28 cellular contexts compared by ENCODE assay signal in genomic region chr6:40848038-40848437, GRCh38.
A peak's percentile ranks its signal among the peaks of the same experiment; 100 is the strongest.
DNase-seq lines count a peak whose midpoint lies in the region; ATAC-seq, FAIRE-seq and TF ChIP-seq lines count a peak whose summit lies in the region.
"Had no signal": no experiment of that assay in that cellular context is flagged by ENCODE, and none has a peak within 500 bp of the region (broad histone marks: within the 10 kb centered on the region; RNA-seq: fewer than 3 reads in every experiment).

No MANE protein-coding gene starts in this region.

- ATAC-seq in GM19328 (IDR thresholded peaks at IDR 0.05; ENCODE audit: unreplicated experiment): no peak
- ATAC-seq: A549; activated CD4-positive, alpha-beta T cell treated with anti-CD3 and anti-CD28 coated beads for 36 hours; gastroesophageal sphincter; stimulated activated naive CD8-positive, alpha-beta T cell treated with anti-CD3 and anti-CD28 coated beads, Interleukin-15, Interleukin-2, amounts not matched to agents 100 U/mL and 50 U/mL, for 24 hours had no signal

- H3K79me2 ChIP-seq in trophoblast cell (ENCODE audit: control insufficient read depth, insufficient read depth, low read length, poor library complexity): no peaks in the 10 kb centered on the region

- no peak for TF ChIP-seq POLR2A in H54 (IDR thresholded peaks at IDR 0.05; ENCODE audit: low read depth, low read length)

- no peaks in the 10 kb centered on the region for H3K79me1 ChIP-seq in trophoblast cell (ENCODE audit: low read length)

- no peak overlapping the region for H3K4ac ChIP-seq in trophoblast cell (ENCODE audit: low read depth, low read length)

- no peak overlapping the region for H4K91ac ChIP-seq in trophoblast cell (ENCODE audit: low read depth, low read length)

- H3K27ac ChIP-seq in trophoblast cell (ENCODE audit: low read depth, low read length): no peak overlapping the region
- H3K27ac ChIP-seq: A549, C4-2B, gastroesophageal sphincter, SJCRH30 had no signal

- no peak overlapping the region for H3K4me2 ChIP-seq in trophoblast cell (ENCODE audit: low read length)
- H3K4me2 ChIP-seq: A549 had no signal

- H3K27me3 ChIP-seq in bronchial epithelial cell (ENCODE audit: control insufficient read depth, insufficient read depth, low read length) (no peaks in the 10 kb centered on the region), trophoblast cell (ENCODE audit: insufficient read depth, low read length) (no peaks in the 10 kb centered on the region)
- H3K27me3 ChIP-seq: gastroesophageal sphincter, SJCRH30 had no signal

- H2AFZ ChIP-seq in trophoblast cell (ENCODE audit: insufficient read depth, low read length, poor library complexity): no peak overlapping the region

- peak; percentile 43 for DNase-seq in AG08396 (ENCODE audit: low spot score)
- DNase-seq in H54 (ENCODE audit: insufficient read length, low spot score): peak; percentile 15
- peak; percentile 50 for DNase-seq in bronchial epithelial cell (ENCODE audit: low read depth)
- peak; percentile 9 for DNase-seq in iris pigment epithelial cell (ENCODE audit: low read depth)
- no peak for DNase-seq in activated gamma-delta T cell treated with Interleukin-2 at 50 U/mL for 16 hours
- no peak for DNase-seq in activated naive CD4-positive, alpha-beta T cell treated with anti-CD3 and anti-CD28 coated beads, Interleukin-2, amount 50 U/mL, for 16 hours
- DNase-seq in trophoblast cell: no peak
- DNase-seq: activated CD4-positive, alpha-beta T cell treated with anti-CD3 and anti-CD28 coated beads for 36 hours; activated CD8-positive, alpha-beta memory T cell treated with anti-CD3 and anti-CD28 coated beads for 24 hours; activated naive CD4-positive, alpha-beta T cell; activated T-cell treated with anti-CD3 and anti-CD28 coated beads, Interleukin-2, amount 50 U/mL, for 24 hours; amniotic stem cell; Calu3; HCEC 1CT; KG1; MV-4-11; NCI-H187 treated with DMSO at 0.1 percent for 48 hours; NCI-H69; nucleus accumbens; SJCRH30; stimulated activated CD4-positive, alpha-beta T cell treated with anti-CD3 and anti-CD28 coated beads, Interleukin-4, amount 100 ng/mL, for 1 hour; stimulated activated naive CD8-positive, alpha-beta T cell treated with anti-CD3 and anti-CD28 coated beads, Interleukin-15, Interleukin-2, amounts not matched to agents 100 U/mL and 50 U/mL, for 24 hours; T-helper 1 cell had no signal

- FAIRE-seq in H54 (lab: Jason Lieb, UNC): peak; percentile 83
- no peak for FAIRE-seq in bronchial epithelial cell (lab: Jason Lieb, UNC)
- FAIRE-seq: A549, GM18507 had no signal

- H3K14ac ChIP-seq in trophoblast cell (ENCODE audit: low read length): no peak overlapping the region

- no peak overlapping the region for H3K9ac ChIP-seq in trophoblast cell (ENCODE audit: low read length)

- H4K8ac ChIP-seq in trophoblast cell (ENCODE audit: low read depth, low read length): no peak overlapping the region

- no peak for TF ChIP-seq CTCF in bronchial epithelial cell (IDR thresholded peaks at IDR 0.05; ENCODE audit: insufficient read depth, low read length, severe bottlenecking)

- no peak overlapping the region for H3K18ac ChIP-seq in trophoblast cell (ENCODE audit: low read length)

- no peak overlapping the region for H4K12ac ChIP-seq in trophoblast cell (ENCODE audit: low read depth, low read length)

- H2BK12ac ChIP-seq in trophoblast cell (ENCODE audit: low read length): no peak overlapping the region

- no peak overlapping the region for H3K4me3 ChIP-seq in bronchial epithelial cell (ENCODE audit: low read depth, low read length)
- no peak overlapping the region for H3K4me3 ChIP-seq in trophoblast cell (ENCODE audit: low read depth, low read length)
- H3K4me3 ChIP-seq: A549, gastroesophageal sphincter, SJCRH30 had no signal

- H3K4me1 ChIP-seq in trophoblast cell (ENCODE audit: control insufficient read depth in 1 of 2, insufficient read depth in 2 of 2, low read length in 2 of 2): no peaks in the 10 kb centered on the region
- H3K4me1 ChIP-seq: A549, gastroesophageal sphincter, SJCRH30 had no signal

- no peaks in the 10 kb centered on the region for H3K9me3 ChIP-seq in trophoblast cell (ENCODE audit: insufficient read depth, low read depth, low read length)
- H3K9me3 ChIP-seq: A549, gastroesophageal sphincter, SJCRH30 had no signal

- no peak overlapping the region for H2BK120ac ChIP-seq in trophoblast cell (ENCODE audit: insufficient read depth, low read length, poor library complexity)

- no peak overlapping the region for H2BK5ac ChIP-seq in trophoblast cell (ENCODE audit: low read depth, low read length, poor library complexity)

- H2AK5ac ChIP-seq in trophoblast cell (ENCODE audit: low read length): no peak overlapping the region

- no peak overlapping the region for H3K23ac ChIP-seq in trophoblast cell (ENCODE audit: low read length)

- no CpG with 5 or more reads among the region's 5 CpGs for WGBS in trophoblast cell (ENCODE audit: extremely low coverage, insufficient coverage, insufficient read length)

- H3K36me3 ChIP-seq in bronchial epithelial cell (ENCODE audit: control insufficient read depth, insufficient read depth, low read length) (no peaks in the 10 kb centered on the region), trophoblast cell (ENCODE audit: control insufficient read depth in 1 of 2, insufficient read depth in 2 of 2, low read length in 2 of 2) (no peaks in the 10 kb centered on the region)
- H3K36me3 ChIP-seq: gastroesophageal sphincter, SJCRH30 had no signal

Comparison
In these comparisons a context has a peak if more than half of its experiments do, and no peak if none do; other contexts are left out.
1. DNase-seq: peak in AG08396 (single experiment), H54 (single experiment), bronchial epithelial cell (single experiment) and iris pigment epithelial cell (single experiment); none in activated gamma-delta T cell treated with Interleukin-2 at 50 U/mL for 16 hours (single experiment), activated naive CD4-positive, alpha-beta T cell treated with anti-CD3 and anti-CD28 coated beads, Interleukin-2, amount 50 U/mL, for 16 hours (single experiment) and trophoblast cell (0 of 2).